ENCODE assay signal across 19 cellular contexts in the genomic region with DNA sequence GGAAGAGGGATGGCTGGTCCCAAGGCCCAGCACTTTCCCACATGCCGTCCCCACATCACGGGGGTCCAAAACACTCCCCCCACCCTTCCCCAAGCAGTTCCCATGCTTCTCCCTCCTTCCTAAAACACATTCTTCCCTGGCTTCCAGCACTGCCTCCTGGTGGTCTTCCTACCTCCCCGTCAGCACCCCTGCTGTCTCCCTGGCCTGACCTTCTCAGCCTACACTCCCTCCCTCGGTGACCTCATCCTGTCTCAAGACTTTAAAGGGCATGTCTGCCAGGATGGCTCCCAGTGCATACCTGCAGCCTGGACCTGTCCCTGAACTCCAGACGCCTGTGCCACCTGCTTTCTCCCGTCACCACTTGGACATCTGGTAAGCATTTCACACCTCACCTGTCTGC. TPM values are rescaled to one million over a fixed set of nuclear protein-coding genes. Genes with fewer than 3 reads are reported as not detected.
DNase-seq lines count a peak whose midpoint lies in the region; ATAC-seq and TF ChIP-seq lines count a peak whose summit lies in the region.
"Had no signal": no experiment of that assay in that cellular context is flagged by ENCODE, and none has a peak within 500 bp of the region (broad histone marks: within the 10 kb centered on the region; RNA-seq: fewer than 3 reads in every experiment).

No MANE protein-coding gene starts in this region.

- H3K36me3 ChIP-seq in HCT116 (ENCODE audit: control insufficient read depth in 1 of 2, insufficient read depth in 2 of 2, low read length in 2 of 2) (no peaks in the 10 kb centered on the region), tibial artery (no peaks in the 10 kb centered on the region)
- H3K36me3 ChIP-seq: upper lobe of left lung had no signal

- TF ChIP-seq RAD21 in HCT116 (IDR thresholded peaks at IDR 0.05; ENCODE audit: low read depth) = no peak

- H3K9me3 Mint-ChIP-seq in chondrocyte (ENCODE audit: low read depth) (no peaks in the 10 kb centered on the region), CD14-positive monocyte (peaks cover 0 to 6% (median 0%) of the 10 kb centered on the region in 7 donors)
- H3K9me3 Mint-ChIP-seq: effector memory CD8-positive, alpha-beta T cell; stimulated activated naive CD8-positive, alpha-beta T cell treated with anti-CD3 and anti-CD28 coated beads, Interleukin-15, amount 100 ng/mL, for 72 hours had no signal

- no peak overlapping the region for H3K4me3 Mint-ChIP-seq in chondrocyte (ENCODE audit: unreplicated experiment)
- no peak overlapping the region for H3K4me3 Mint-ChIP-seq in CD14-positive monocyte
- H3K4me3 Mint-ChIP-seq: effector memory CD8-positive, alpha-beta T cell; stimulated activated naive CD8-positive, alpha-beta T cell treated with anti-CD3 and anti-CD28 coated beads, Interleukin-15, amount 100 ng/mL, for 72 hours had no signal

- CTCF ChIA-PET in HCT116 (lab: Charles Lee) = no interaction called here

- no peaks in the 10 kb centered on the region for H4K20me1 ChIP-seq in HCT116 (ENCODE audit: insufficient read depth)

- DNase-seq in DMS53 (lab: John Stamatoyannopoulos, UW) (peak; percentile 38), HCT116 (ENCODE audit: low read depth, low spot score) (no peak), chondrocyte (ENCODE audit: low spot score) (no peak), islet precursor cell (peak; percentile 87), NK-92 (lab: John Stamatoyannopoulos, UW; ENCODE audit: unreplicated experiment) (no peak), CD14-positive monocyte (ENCODE audit: low spot score) (no peak), tibial artery (no peak)
- DNase-seq: activated CD4-positive, alpha-beta T cell treated with anti-CD3 and anti-CD28 coated beads for 4 hours; anterior cingulate cortex; cerebellar nuclear complex; effector memory CD8-positive, alpha-beta T cell; foreskin melanocyte; NCI-H526 treated with DMSO at 0.1 percent for 48 hours; occipital lobe; stimulated activated naive CD8-positive, alpha-beta T cell treated with anti-CD3 and anti-CD28 coated beads, Interleukin-15, amount 100 ng/mL, for 72 hours; upper lobe of left lung had no signal

- no peak overlapping the region for H3K4me2 ChIP-seq in HCT116 (ENCODE audit: low read length)

- POLR2A ChIA-PET in HCT116 (lab: Charles Lee) = no interaction called here

- no peak for TF ChIP-seq POLR2A in HCT116 (IDR thresholded peaks at IDR 0.05; ENCODE audit: borderline replicate concordance, extremely low read depth, insufficient read depth, insufficient read length)

- intact Hi-C loops in HCT116 (cut with micrococcal nuclease) (no loop called here), CD14-positive monocyte (cut with micrococcal nuclease) (loop anchor here in 1 of 2 donors (10.0 kb wide), 1 partner anchor 63 kb away; no protein-coding TSS in a partner anchor), tibial artery (cut with DNase I; ENCODE audit: low total_unique reads) (no loop called here)

- ATAC-seq in HCT116 = no peak
- no peak for ATAC-seq in GM19463 (IDR thresholded peaks at IDR 0.05; ENCODE audit: unreplicated experiment)
- ATAC-seq: effector memory CD8-positive, alpha-beta T cell; sciatic nerve; stimulated activated naive CD8-positive, alpha-beta T cell treated with anti-CD3 and anti-CD28 coated beads, Interleukin-15, amount 100 ng/mL, for 72 hours had no signal

- no peaks in the 10 kb centered on the region for H3K4me1 Mint-ChIP-seq in chondrocyte (ENCODE audit: low read depth)
- no peaks in the 10 kb centered on the region for H3K4me1 Mint-ChIP-seq in CD14-positive monocyte

- peaks cover 4 to 8% of the 10 kb centered on the region in 2 experiments for H3K4me1 ChIP-seq in HCT116 (ENCODE audit: control insufficient read depth in 1 of 2, insufficient read depth in 2 of 2, low read length in 2 of 2)
- peaks cover 0 to 10% (median 7%) of the 10 kb centered on the region in 4 donors for H3K4me1 ChIP-seq in tibial artery

- no peaks in the 10 kb centered on the region for H3K27me3 ChIP-seq in HCT116 (ENCODE audit: insufficient read depth, low read length)
- H3K27me3 ChIP-seq in tibial artery = no peaks in the 10 kb centered on the region

- TF ChIP-seq CTCF in HCT116 (IDR thresholded peaks at IDR 0.05 in 2 of 3, conservative IDR thresholded peaks at IDR 0.05 in 1 of 3; ENCODE audit: borderline replicate concordance in 1 of 3, insufficient read depth in 1 of 3, low read depth in 2 of 3, low read length in 2 of 3) = 0 out of 6 replicates have a peak, but pooled peaks of 2 of the 3 experiments have one; percentile 12 to 18
- TF ChIP-seq CTCF in chondrocyte (IDR thresholded peaks at IDR 0.05) = peak; percentile 20
- no peak for TF ChIP-seq CTCF in CD14-positive monocyte (IDR thresholded peaks at IDR 0.05)
- TF ChIP-seq CTCF in tibial artery (IDR thresholded peaks at IDR 0.05) = no peak

- H3K27ac Mint-ChIP-seq in chondrocyte (ENCODE audit: unreplicated experiment) (no peak overlapping the region), CD14-positive monocyte (no peak overlapping the region)
- H3K27ac Mint-ChIP-seq: stimulated activated naive CD8-positive, alpha-beta T cell treated with anti-CD3 and anti-CD28 coated beads, Interleukin-15, amount 100 ng/mL, for 72 hours had no signal

- H3K9me2 ChIP-seq in HCT116 (ENCODE audit: insufficient read depth) = no peaks in the 10 kb centered on the region

- H3K36me3 Mint-ChIP-seq in chondrocyte (ENCODE audit: low read depth) = no peaks in the 10 kb centered on the region
- H3K36me3 Mint-ChIP-seq in CD14-positive monocyte = peaks cover 0 to 3% of the 10 kb centered on the region in 2 donors

- no peak overlapping the region for H3K27ac ChIP-seq in HCT116 (ENCODE audit: low read depth, low read length)
- no peak overlapping the region for H3K27ac ChIP-seq in tibial artery
- H3K27ac ChIP-seq: SK-N-MC, upper lobe of left lung had no signal

- H3K9me3 ChIP-seq in HCT116 (ENCODE audit: control insufficient read depth in 1 of 2, insufficient read depth in 1 of 2, low read depth in 1 of 2, low read length in 2 of 2) (no peaks in the 10 kb centered on the region), tibial artery (no peaks in the 10 kb centered on the region)
- H3K9me3 ChIP-seq: upper lobe of left lung had no signal

- BruUV-seq in HCT116 (replicated peaks; lab: Mats Ljungman, UMichigan) = no TSS peak

- RAD21 ChIA-PET in HCT116 (lab: Charles Lee; ENCODE audit: low non-redundant PET in 1 of 2, low total read pairs in 2 of 2, uncharacterized antibody in 2 of 2, unreplicated experiment in 2 of 2) = no interaction called here

- peaks cover 3% of the 10 kb centered on the region; the same call in 1 of the 2 replicates for H3K79me2 ChIP-seq in HCT116 (ENCODE audit: insufficient read depth, low read length)

- H3K9ac ChIP-seq in HCT116 (ENCODE audit: low read length) = no peak overlapping the region

- H2AFZ ChIP-seq in HCT116 (ENCODE audit: low read depth, low read length, poor library complexity, severe bottlenecking) = no peak overlapping the region

- H3K27me3 Mint-ChIP-seq in chondrocyte (ENCODE audit: low read depth) (no peaks in the 10 kb centered on the region), CD14-positive monocyte (ENCODE audit: low read depth in 3 of 3) (peaks cover 26 to 49% (median 29%) of the 10 kb centered on the region in 3 donors)
- H3K27me3 Mint-ChIP-seq: effector memory CD8-positive, alpha-beta T cell had no signal

- H3K4me3 ChIP-seq in HCT116 (replicated peaks in 1 of 2; ENCODE audit: low read depth in 1 of 2, low read length in 2 of 2) (no peak overlapping the region), tibial artery (no peak overlapping the region)
- H3K4me3 ChIP-seq: SK-N-MC, upper lobe of left lung had no signal

TF ChIP-seq in HCT116, 20 proteins besides CTCF, POLR2A, EP300 and RAD21 (continues in another document):
- TF ChIP-seq EZH2phosphoT487 (IDR thresholded peaks at IDR 0.05; ENCODE audit: borderline replicate concordance) = no peak
- no peak for TF ChIP-seq ZFX (IDR thresholded peaks at IDR 0.05)
- no peak for TF ChIP-seq CEBPB (IDR thresholded peaks at IDR 0.05; ENCODE audit: low read depth)
- TF ChIP-seq POLR2AphosphoS5 (IDR thresholded peaks at IDR 0.05; ENCODE audit: low read depth, low read length) = no peak
- TF ChIP-seq, protein P1, sequence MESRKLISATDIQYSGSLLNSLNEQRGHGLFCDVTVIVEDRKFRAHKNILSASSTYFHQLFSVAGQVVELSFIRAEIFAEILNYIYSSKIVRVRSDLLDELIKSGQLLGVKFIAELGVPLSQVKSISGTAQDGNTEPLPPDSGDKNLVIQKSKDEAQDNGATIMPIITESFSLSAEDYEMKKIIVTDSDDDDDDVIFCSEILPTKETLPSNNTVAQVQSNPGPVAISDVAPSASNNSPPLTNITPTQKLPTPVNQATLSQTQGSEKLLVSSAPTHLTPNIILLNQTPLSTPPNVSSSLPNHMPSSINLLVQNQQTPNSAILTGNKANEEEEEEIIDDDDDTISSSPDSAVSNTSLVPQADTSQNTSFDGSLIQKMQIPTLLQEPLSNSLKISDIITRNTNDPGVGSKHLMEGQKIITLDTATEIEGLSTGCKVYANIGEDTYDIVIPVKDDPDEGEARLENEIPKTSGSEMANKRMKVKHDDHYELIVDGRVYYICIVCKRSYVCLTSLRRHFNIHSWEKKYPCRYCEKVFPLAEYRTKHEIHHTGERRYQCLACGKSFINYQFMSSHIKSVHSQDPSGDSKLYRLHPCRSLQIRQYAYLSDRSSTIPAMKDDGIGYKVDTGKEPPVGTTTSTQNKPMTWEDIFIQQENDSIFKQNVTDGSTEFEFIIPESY (IDR thresholded peaks at IDR 0.05; ENCODE audit: extremely low read depth, insufficient replicate concordance, low read length) = no peak
- TF ChIP-seq SIN3A (IDR thresholded peaks at IDR 0.05; ENCODE audit: low read depth) = no peak
- no peak for TF ChIP-seq EZH2 (IDR thresholded peaks at IDR 0.05)
- TF ChIP-seq ELF1 (IDR thresholded peaks at IDR 0.05; ENCODE audit: borderline replicate concordance, low read depth) = no peak

RNA-seq across cellular contexts. Expression of a gene that starts 4.3 kb away (rescaled TPM):
- total RNA-seq in HCT116 (2021; ENCODE audit: unreplicated experiment) (68.7 TPM), chondrocyte (50.0 to 59.5 TPM (median 56.6 TPM) in 3 replicates)
- 26.6 and 30.0 TPM in 2 replicates for polyA plus RNA-seq in HCT116 (2012)
- polyA plus RNA-seq in CD14-positive monocyte = not detected

Comparison
In these comparisons a context has a peak if more than half of its experiments do, and no peak if none do; other contexts are left out.
1. DNase-seq: peak in DMS53 (single experiment) and islet precursor cell (single experiment); none in HCT116 (single experiment), chondrocyte (single experiment), NK-92 (single experiment), CD14-positive monocyte (single experiment) and tibial artery (0 of 2).
2. CTCF ChIP-seq: peak in HCT116 (2 of 3) and chondrocyte (single experiment); none in CD14-positive monocyte (single experiment) and tibial artery (0 of 2).